8 cellular contexts compared by ENCODE assay signal in genomic region chr4:99946346-99947189, GRCh38. TPM values are rescaled to one million over a fixed set of nuclear protein-coding genes. Genes with fewer than 3 reads are reported as not detected.
DNase-seq lines count a peak whose midpoint lies in the region; ATAC-seq, FAIRE-seq and TF ChIP-seq lines count a peak whose summit lies in the region.

DNAJB14 (minus strand) TSS chr4:99946618; CDS start chr4:99946571, 47 bp downstream.

- TF ChIP-seq CTCF in pancreas (IDR thresholded peaks at IDR 0.05) (no peak), thyroid gland (IDR thresholded peaks at IDR 0.05) (peak in 2 of 6 experiments; percentile 8 to 9)

- H3K4me1 ChIP-seq in pancreas (peaks cover 4 to 34% (median 21%) of the 10 kb centered on the region in 3 donors), thyroid gland (peaks cover 17 to 39% of the 10 kb centered on the region in 2 donors)

- H3K36me3 Mint-ChIP-seq in activated naive CD4-positive, alpha-beta T cell treated with anti-CD3 and anti-CD28 coated beads, Interleukin-2, amount 50 U/mL, for 72 hours: peaks cover 35 to 38% of the 10 kb centered on the region in 2 donors

- peak within 1 kb of the TSS; percentile 64 to 96 (median 84) for H3K4me3 ChIP-seq in pancreas
- H3K4me3 ChIP-seq in thyroid gland (replicated peaks in 1 of 3): peak within 1 kb of the TSS; percentile 71 to 88 (median 84)

- H3K27ac ChIP-seq in pancreas (peak within 1 kb of the TSS; percentile 85 to 95 (median 90)), thyroid gland (peak within 1 kb of the TSS; percentile 92 to 98 (median 96))

- no peaks in the 10 kb centered on the region for H3K9me3 ChIP-seq in pancreas
- H3K9me3 ChIP-seq in thyroid gland: no peaks in the 10 kb centered on the region

- ATAC-seq in GM21737 (IDR thresholded peaks at IDR 0.05; ENCODE audit: unreplicated experiment) (peak; percentile 43), pancreas (peak; percentile 59 to 75 (median 68))
- ATAC-seq in activated naive CD4-positive, alpha-beta T cell treated with anti-CD3 and anti-CD28 coated beads, Interleukin-2, amount 50 U/mL, for 72 hours: peak; percentile 34 to 46

- DNase-seq in ELF-1 (ENCODE audit: low read depth, low spot score): peak; percentile 90
- DNase-seq in Kasumi-1 (lab: John Stamatoyannopoulos, UW): peak; percentile 78 to 80
- peak; percentile 68 for DNase-seq in SKM-1 treated with dmso at 0.1 percent for 144 hours (lab: John Stamatoyannopoulos, UW; ENCODE audit: unreplicated experiment)
- DNase-seq in activated naive CD4-positive, alpha-beta T cell treated with anti-CD3 and anti-CD28 coated beads, Interleukin-2, amount 50 U/mL, for 72 hours (ENCODE audit: low spot score in 2 of 2): peak; percentile 81 to 83
- peak in 40 of 42 donors; percentile 43 to 90 (median 78) for DNase-seq in head of caudate nucleus
- peak; percentile 72 to 90 (median 78) for DNase-seq in pancreas
- DNase-seq in thyroid gland: peak; percentile 71 to 80

- 0 to 1% methylated on average over 57 to 87 of the region's 87 CpGs for WGBS in pancreas, 2 donors
- WGBS in thyroid gland, 2 donors: 5 to 9% methylated on average over 11 to 28 of the region's 87 CpGs

- H3K9me3 Mint-ChIP-seq in activated naive CD4-positive, alpha-beta T cell treated with anti-CD3 and anti-CD28 coated beads, Interleukin-2, amount 50 U/mL, for 72 hours: no peaks in the 10 kb centered on the region

- no peaks in the 10 kb centered on the region for H3K36me3 ChIP-seq in pancreas
- H3K36me3 ChIP-seq in thyroid gland: no peaks in the 10 kb centered on the region

- TF ChIP-seq POLR2A in thyroid gland (IDR thresholded peaks at IDR 0.05): peak in 1 of 2 donors; percentile 73

- intact Hi-C loops in head of caudate nucleus (cut with DNase I): loop anchor here (2.0 kb wide), 2 partner anchors 52 to 384 kb away; partner anchors contain the start of gene LAMTOR3
- intact Hi-C loops in pancreas (cut with DNase I): loop anchor here in 1 of 3 donors (10.0 kb wide), 1 partner anchor 132 kb away; the partner anchor contains the start of gene DAPP1
- intact Hi-C loops in thyroid gland (cut with DNase I): loop anchor here (5.0 to 10.0 kb wide), 3 partner anchors 54 to 384 kb away; partner anchors contain the start of genes DAPP1, LAMTOR3 and TRMT10A

- H3K27me3 ChIP-seq in pancreas: no peaks in the 10 kb centered on the region
- no peaks in the 10 kb centered on the region for H3K27me3 ChIP-seq in thyroid gland

- peak within 1 kb of the TSS in 1 of 2 donors; percentile 99 for H3K27ac Mint-ChIP-seq in activated naive CD4-positive, alpha-beta T cell treated with anti-CD3 and anti-CD28 coated beads, Interleukin-2, amount 50 U/mL, for 72 hours

- FAIRE-seq in pancreas (lab: Jason Lieb, UNC): no peak

RNA-seq across cellular contexts. Expression of gene DNAJB14, which starts in this region (rescaled TPM):
- 10 to 100 TPM; 39.3 to 41.1 TPM for total RNA-seq in activated naive CD4-positive, alpha-beta T cell treated with anti-CD3 and anti-CD28 coated beads, Interleukin-2, amount 50 U/mL, for 72 hours
- total RNA-seq in pancreas (10 to 100 TPM; 10.1 to 23.7 (median 15.1) TPM), thyroid gland (10 to 100 TPM; 48.1 to 84.4 (median 72.3) TPM)
- 1 to 10 TPM; 3.6 to 8.3 TPM for polyA plus RNA-seq in pancreas

Comparison
In these comparisons a context has a peak if more than half of its experiments do, and no peak if none do; other contexts are left out.
1. Peak in every context shown above with its lines: DNase-seq, ATAC-seq, H3K4me3 ChIP-seq and H3K27ac ChIP-seq.